ENCODE assay signal across 8 cellular contexts in genomic region chr3:8663177-8664061, GRCh38. TPM values are rescaled to one million over a fixed set of nuclear protein-coding genes. Genes with fewer than 3 reads are reported as not detected.
DNase-seq lines count a peak whose midpoint lies in the region; ATAC-seq and TF ChIP-seq lines count a peak whose summit lies in the region.

No MANE protein-coding gene starts in this region.

- H3K9me3 Mint-ChIP-seq in activated T-cell treated with anti-CD3 and anti-CD28 coated beads, Interleukin-2, amount 50 U/mL, for 72 hours = no peaks in the 10 kb centered on the region

- H3K36me3 ChIP-seq in right atrium auricular region (no peaks in the 10 kb centered on the region), spleen (no peaks in the 10 kb centered on the region)

- no peak for TF ChIP-seq POLR2A in spleen (IDR thresholded peaks at IDR 0.05)

- no peak overlapping the region for H3K4me3 ChIP-seq in right atrium auricular region
- H3K4me3 ChIP-seq in spleen = no peak overlapping the region

- peak; percentile 39 for ATAC-seq in HG02571 (IDR thresholded peaks at IDR 0.05; ENCODE audit: unreplicated experiment)
- no peak for ATAC-seq in activated T-cell treated with anti-CD3 and anti-CD28 coated beads, Interleukin-2, amount 50 U/mL, for 72 hours (replicated peaks in 1 of 2)

- TF ChIP-seq CTCF in right atrium auricular region (IDR thresholded peaks at IDR 0.05) = peak; percentile 51 to 77
- TF ChIP-seq CTCF in spleen (IDR thresholded peaks at IDR 0.05 in 8 of 11, conservative IDR thresholded peaks at IDR 0.05 in 3 of 11) = peak in 9 of 11 experiments; percentile 15 to 65 (median 35)

- peaks cover 26% of the 10 kb centered on the region for H3K27me3 Mint-ChIP-seq in activated T-cell treated with anti-CD3 and anti-CD28 coated beads, Interleukin-2, amount 50 U/mL, for 72 hours (ENCODE audit: low read depth)

- H3K27ac Mint-ChIP-seq in activated T-cell treated with anti-CD3 and anti-CD28 coated beads, Interleukin-2, amount 50 U/mL, for 72 hours = no peak overlapping the region

- H3K9me3 ChIP-seq in right atrium auricular region = no peaks in the 10 kb centered on the region
- H3K9me3 ChIP-seq in spleen = no peaks in the 10 kb centered on the region

- no peak overlapping the region for H3K4me3 Mint-ChIP-seq in activated T-cell treated with anti-CD3 and anti-CD28 coated beads, Interleukin-2, amount 50 U/mL, for 72 hours

- peak; percentile 13 for DNase-seq in activated naive CD4-positive, alpha-beta T cell treated with Interleukin-2 at 50 U/mL for 16 hours
- no peak for DNase-seq in activated naive CD4-positive, alpha-beta T cell treated with anti-CD3 and anti-CD28 coated beads, Interleukin-2, amount 50 U/mL, for 16 hours
- DNase-seq in NCI-H510A (lab: John Stamatoyannopoulos, UW) (peak; percentile 8), right atrium auricular region (ENCODE audit: low spot score) (no peak), spleen (no peak)
- DNase-seq in activated T-cell treated with anti-CD3 and anti-CD28 coated beads, Interleukin-2, amount 50 U/mL, for 72 hours = peak; percentile 38 to 46
- DNase-seq in central memory CD4-positive, alpha-beta T cell = no peak

- H3K4me1 ChIP-seq in right atrium auricular region = peaks cover 0 to 26% of the 10 kb centered on the region in 2 donors
- H3K4me1 ChIP-seq in spleen = peaks cover 0 to 10% (median 0%) of the 10 kb centered on the region in 6 donors

- H3K27ac ChIP-seq in right atrium auricular region = no peak overlapping the region
- no peak overlapping the region for H3K27ac ChIP-seq in spleen

- WGBS in spleen, 5 donors = 65 to 77% (median 70%) methylated on average over 12 of the region's 12 CpGs

- intact Hi-C loops in spleen (cut with DNase I; ENCODE audit: low total_unique reads) = no loop called here

- H3K27me3 ChIP-seq in right atrium auricular region (no peaks in the 10 kb centered on the region), spleen (replicated peaks in 1 of 7) (no peaks in the 10 kb centered on the region)

- no peaks in the 10 kb centered on the region for H3K4me1 Mint-ChIP-seq in activated T-cell treated with anti-CD3 and anti-CD28 coated beads, Interleukin-2, amount 50 U/mL, for 72 hours (ENCODE audit: low read depth)

- H3K36me3 Mint-ChIP-seq in activated T-cell treated with anti-CD3 and anti-CD28 coated beads, Interleukin-2, amount 50 U/mL, for 72 hours (ENCODE audit: insufficient read depth in 2 of 2) = no peaks in the 10 kb centered on the region

RNA-seq across cellular contexts. Expression of gene SSUH2, which starts 18.8 kb away (rescaled TPM):
- total RNA-seq in activated T-cell treated with anti-CD3 and anti-CD28 coated beads, Interleukin-2, amount 50 U/mL, for 72 hours = under 1 TPM; 0.31 to 0.49 TPM
- under 1 TPM; 0.59 to 0.82 TPM for total RNA-seq in right atrium auricular region
- 1 to 10 TPM in 6 of 7 donors, under 1 TPM in 1; 0.94 to 4.5 (median 1.3) TPM for total RNA-seq in spleen
- polyA plus RNA-seq in spleen = 1 to 10 TPM; 1.1 to 4.3 (median 2.0) TPM

Comparison
In these comparisons a context has a peak if more than half of its experiments do, and no peak if none do; other contexts are left out.
1. DNase-seq: peak in activated naive CD4-positive, alpha-beta T cell treated with Interleukin-2 at 50 U/mL for 16 hours (single experiment), NCI-H510A (single experiment) and activated T-cell treated with anti-CD3 and anti-CD28 coated beads, Interleukin-2, amount 50 U/mL, for 72 hours (2 of 2); none in activated naive CD4-positive, alpha-beta T cell treated with anti-CD3 and anti-CD28 coated beads, Interleukin-2, amount 50 U/mL, for 16 hours (single experiment), right atrium auricular region (single experiment), spleen (single experiment) and central memory CD4-positive, alpha-beta T cell (single experiment).